In genomic region chr6:17271628-17272027, GRCh38 we compare ENCODE assay signal across 1 cellular context.
TF ChIP-seq lines count a peak whose summit lies in the region.

No MANE protein-coding gene starts in this region.

TF ChIP-seq in liver, 16 proteins besides CTCF, POLR2A, EP300 and RAD21 (continued from another document):
- no peak for TF ChIP-seq JUND (IDR thresholded peaks at IDR 0.05)
- peak; percentile 75 to 84 for TF ChIP-seq HNF4A (conservative IDR thresholded peaks at IDR 0.05)
- TF ChIP-seq REST (IDR thresholded peaks at IDR 0.05) = no peak
- no peak for TF ChIP-seq ZBTB33 (IDR thresholded peaks at IDR 0.05)
- TF ChIP-seq MAX (IDR thresholded peaks at IDR 0.05) = no peak
- no peak for TF ChIP-seq ATF3 (IDR thresholded peaks at IDR 0.05)
- TF ChIP-seq SP1 (IDR thresholded peaks at IDR 0.05) = no peak
- TF ChIP-seq GABPA (IDR thresholded peaks at IDR 0.05 in 1 of 2, conservative IDR thresholded peaks at IDR 0.05 in 1 of 2) = no peak
- no peak for TF ChIP-seq RXRA (IDR thresholded peaks at IDR 0.05)
- peak; percentile 42 for TF ChIP-seq HNF4G (IDR thresholded peaks at IDR 0.05)
